ENCODE assay signal across 21 cellular contexts in the genomic region with DNA sequence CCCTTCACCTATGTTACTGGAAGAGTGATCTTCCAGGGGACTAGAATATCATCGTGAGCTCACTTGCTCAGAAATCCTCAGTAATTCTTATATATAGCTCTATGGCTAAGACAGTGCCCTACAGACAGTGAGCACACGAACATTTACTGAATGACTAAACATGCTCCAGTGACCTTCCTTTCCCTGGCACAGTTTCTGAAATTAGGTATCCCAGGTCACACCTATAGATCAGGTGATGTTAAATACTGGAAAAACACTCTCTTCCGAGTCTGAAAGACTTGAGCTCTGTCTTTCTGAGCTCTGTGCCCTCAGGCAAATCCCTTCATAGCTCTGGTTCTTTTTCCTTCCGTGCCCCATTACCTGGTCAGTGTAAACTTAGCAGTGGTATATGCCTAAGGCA.
"Had no signal": no experiment of that assay in that cellular context is flagged by ENCODE, and none has a peak within 500 bp of the region (broad histone marks: within the 10 kb centered on the region; RNA-seq: fewer than 3 reads in every experiment).

No MANE protein-coding gene starts in this region.

- H3K27ac ChIP-seq: coronary artery, esophagus muscularis mucosa, gastrocnemius medialis, heart right ventricle, right atrium auricular region, sigmoid colon, skin epidermis, stomach, thoracic aorta, transverse colon had no signal

- H3K9me3 ChIP-seq: esophagus muscularis mucosa, gastrocnemius medialis, heart right ventricle, mucosa of descending colon, right atrium auricular region, sigmoid colon, stomach, thoracic aorta, transverse colon had no signal

- H3K36me3 Mint-ChIP-seq: natural killer cell had no signal

- H3K4me3 Mint-ChIP-seq: endodermal cell, natural killer cell had no signal

- H3K4me1 Mint-ChIP-seq: endodermal cell, natural killer cell had no signal

- H3K36me3 ChIP-seq: esophagus muscularis mucosa, gastrocnemius medialis, heart right ventricle, right atrium auricular region, sigmoid colon, stomach, thoracic aorta, transverse colon had no signal

- H3K27me3 ChIP-seq: esophagus muscularis mucosa, gastrocnemius medialis, heart right ventricle, right atrium auricular region, sigmoid colon, stomach, transverse colon had no signal

- H3K27ac Mint-ChIP-seq: endodermal cell, natural killer cell had no signal

- H3K4me3 ChIP-seq: coronary artery, esophagus muscularis mucosa, gastrocnemius medialis, heart right ventricle, mucosa of descending colon, right atrium auricular region, sigmoid colon, skin epidermis, stomach, thoracic aorta, transverse colon had no signal

- H3K4me1 ChIP-seq: gastrocnemius medialis, heart right ventricle, right atrium auricular region had no signal

- H3K9me3 Mint-ChIP-seq: endodermal cell, natural killer cell had no signal

- ATAC-seq: gastrocnemius medialis, heart right ventricle, mucosa of descending colon, natural killer cell had no signal

- DNase-seq: effector CD4-positive, alpha-beta T cell; endodermal cell; gastrocnemius medialis; heart right ventricle; hypothalamus; kidney glomerular epithelial cell; mucosa of descending colon; natural killer cell; occipital lobe; sigmoid colon; stimulated activated CD4-positive, alpha-beta T cell treated with anti-CD3 and anti-CD28 coated beads, Interleukin-2, amount 100 ng/mL, for 24 hours; stimulated activated CD4-positive, alpha-beta T cell treated with anti-CD3 and anti-CD28 coated beads, Interleukin-4, amount 100 ng/mL, for 4 hours; stimulated activated naive CD4-positive, alpha-beta T cell; stomach; substantia nigra; transverse colon had no signal
